8 cellular contexts compared by ENCODE assay signal in the genomic region with DNA sequence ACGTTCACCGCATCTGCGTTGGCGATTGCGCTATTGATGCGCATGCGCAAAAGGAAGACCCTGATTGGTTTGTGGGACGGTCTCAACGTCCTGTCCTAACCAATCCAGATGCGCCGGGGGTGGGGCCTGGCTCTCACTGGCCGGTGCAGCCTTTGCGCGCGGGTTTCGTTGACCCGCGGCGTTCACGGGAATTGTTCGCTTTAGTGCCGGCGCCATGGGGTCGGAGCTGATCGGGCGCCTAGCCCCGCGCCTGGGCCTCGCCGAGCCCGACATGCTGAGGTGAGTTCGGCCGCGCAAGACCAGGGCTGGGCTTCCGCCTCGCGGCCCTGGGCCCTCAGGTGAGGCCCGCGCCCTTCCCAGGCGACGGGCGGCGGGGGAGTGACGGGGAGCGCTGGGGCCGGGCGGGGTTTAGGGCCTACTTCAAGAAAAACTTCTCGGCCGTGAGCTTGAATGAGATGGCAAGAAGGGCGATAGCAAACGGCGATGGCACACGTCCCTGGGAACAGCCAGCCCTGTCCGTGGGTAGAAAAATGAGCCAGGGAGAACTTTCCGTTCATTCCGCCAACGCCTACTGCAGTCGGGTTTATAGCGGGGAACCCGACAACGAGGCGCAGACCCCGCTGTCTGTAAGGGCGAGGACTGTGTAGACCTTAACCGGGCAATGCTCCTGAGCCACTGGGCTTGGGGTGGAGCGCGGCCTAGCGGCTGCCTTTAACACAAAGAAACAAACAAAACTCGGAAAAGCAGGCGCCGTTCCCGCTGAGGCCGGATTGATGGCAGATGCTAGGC. TPM values are rescaled to one million over a fixed set of nuclear protein-coding genes. Genes with fewer than 3 reads are reported as not detected.
DNase-seq lines count a peak whose midpoint lies in the region; ATAC-seq and TF ChIP-seq lines count a peak whose summit lies in the region.

A gene with protein sequence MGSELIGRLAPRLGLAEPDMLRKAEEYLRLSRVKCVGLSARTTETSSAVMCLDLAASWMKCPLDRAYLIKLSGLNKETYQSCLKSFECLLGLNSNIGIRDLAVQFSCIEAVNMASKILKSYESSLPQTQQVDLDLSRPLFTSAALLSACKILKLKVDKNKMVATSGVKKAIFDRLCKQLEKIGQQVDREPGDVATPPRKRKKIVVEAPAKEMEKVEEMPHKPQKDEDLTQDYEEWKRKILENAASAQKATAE (plus strand): TSS at position 168 of the 789 bp plus-strand sequence. CDS start 47 bp downstream, at position 215.

- DNase-seq in GM13976 (ENCODE audit: low spot score) (peak; percentile 96), NCI-H1436 treated with DMSO at 0.1 percent for 48 hours (lab: John Stamatoyannopoulos, UW) (peak; percentile 89), T-helper 1 cell (peak; percentile 93 to 98 (median 95)), amniotic stem cell (lab: John Stamatoyannopoulos, UW) (peak; percentile 96), left ventricle myocardium superior (peak; percentile 99), psoas muscle (peak; percentile 98 to 99), uterus (peak; percentile 95 to 98)

- ATAC-seq in HG02840 (IDR thresholded peaks at IDR 0.05; ENCODE audit: low FRiP score, unreplicated experiment) (peak; percentile 76), left ventricle myocardium superior (peak; percentile 91), psoas muscle (peak; percentile 90 to 93 (median 90))

- H3K27me3 ChIP-seq in psoas muscle (ENCODE audit: insufficient read depth in 3 of 3, low read length in 2 of 3): no peaks in the 10 kb centered on the region
- H3K27me3 ChIP-seq in uterus: no peaks in the 10 kb centered on the region

- intact Hi-C loops in left ventricle myocardium superior (cut with micrococcal nuclease): loop anchor here (5.0 kb wide), 1 partner anchor 113 kb away; no protein-coding TSS in a partner anchor
- intact Hi-C loops in psoas muscle (cut with DNase I): loop anchor here in 1 of 2 donors (5.0 kb wide), 1 partner anchor 113 kb away; no protein-coding TSS in a partner anchor
- intact Hi-C loops in uterus (cut with DNase I; ENCODE audit: low total_unique reads): no loop called here

- TF ChIP-seq POLR2A in uterus (IDR thresholded peaks at IDR 0.05): no peak

- peak; percentile 62 for TF ChIP-seq CTCF in GM13976 (IDR thresholded peaks at IDR 0.05; ENCODE audit: borderline replicate concordance, control extremely low read depth, extremely low read depth, insufficient read depth, missing control alignments)
- no peak for TF ChIP-seq CTCF in psoas muscle (IDR thresholded peaks at IDR 0.05)
- peak in 1 of 4 experiments; percentile 23 for TF ChIP-seq CTCF in uterus (IDR thresholded peaks at IDR 0.05)

- H3K36me3 ChIP-seq in psoas muscle (ENCODE audit: insufficient read depth in 1 of 2, low read depth in 1 of 2): no peaks in the 10 kb centered on the region
- no peaks in the 10 kb centered on the region for H3K36me3 ChIP-seq in uterus

- H3K9me3 ChIP-seq in psoas muscle (no peaks in the 10 kb centered on the region), uterus (no peaks in the 10 kb centered on the region)

- H3K4me3 ChIP-seq in psoas muscle (peak within 1 kb of the TSS; percentile 96), uterus (peak within 1 kb of the TSS; percentile 68 to 73)

- H3K27ac ChIP-seq in psoas muscle (peak within 1 kb of the TSS; percentile 96), uterus (peak within 1 kb of the TSS; percentile 95 to 98)

- peaks cover 36% of the 10 kb centered on the region for H3K4me1 ChIP-seq in psoas muscle
- H3K4me1 ChIP-seq in uterus: peaks cover 0 to 6% of the 10 kb centered on the region in 2 donors

- 0% methylated on average over 62 to 73 of the region's 73 CpGs for WGBS in psoas muscle, 3 donors

- in situ Hi-C loops in GM13976 (cut with MboI; ENCODE audit: low sequenced_read_pairs, unreplicated experiment): no loop called here

RNA-seq across cellular contexts. Expression of the gene that starts here (rescaled TPM):
- total RNA-seq in left ventricle myocardium superior (1.3 TPM), psoas muscle (under 1 TPM; 0.26 to 0.79 (median 0.34) TPM), uterus (10 to 100 TPM in 1 of 4 donors, 1 to 10 TPM in 2, not detected in 1; 1.2 to 11.3 (median 1.3) TPM)
- polyA plus RNA-seq in psoas muscle: 1 to 10 TPM in 2 of 3 donors, under 1 TPM in 1; 0.70 to 2.5 (median 1.6) TPM

Comparison
In these comparisons a context has a peak if more than half of its experiments do, and no peak if none do; other contexts are left out.
1. Peak in every context shown above with its lines: DNase-seq, ATAC-seq, H3K4me3 ChIP-seq and H3K27ac ChIP-seq.